14 cellular contexts compared by ENCODE assay signal in the genomic region with DNA sequence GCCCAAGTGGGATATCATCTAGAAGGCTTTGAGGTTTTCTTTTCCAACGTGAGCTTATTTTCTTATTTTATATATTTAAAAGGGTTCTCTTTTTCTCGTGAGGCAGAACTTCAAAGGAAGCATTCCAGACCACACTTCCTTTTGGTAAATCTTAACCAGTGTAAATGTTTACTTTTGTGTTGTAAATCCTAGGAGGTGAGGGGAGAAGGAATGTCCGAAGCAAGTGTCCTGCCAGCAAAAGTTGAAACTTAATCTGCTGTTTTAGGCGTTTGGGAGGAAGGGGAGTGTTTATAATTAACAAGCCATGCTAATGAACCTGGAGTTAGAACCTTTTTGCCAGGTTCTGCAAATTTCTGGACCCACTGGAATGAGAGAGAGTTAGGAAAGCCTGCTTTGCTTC. TPM values are rescaled to one million over a fixed set of nuclear protein-coding genes. Genes with fewer than 3 reads are reported as not detected.
DNase-seq lines count a peak whose midpoint lies in the region; ATAC-seq and TF ChIP-seq lines count a peak whose summit lies in the region.
"Had no signal": no experiment of that assay in that cellular context is flagged by ENCODE, and none has a peak within 500 bp of the region (broad histone marks: within the 10 kb centered on the region; RNA-seq: fewer than 3 reads in every experiment).

No MANE protein-coding gene starts in this region.

- H3K36me3 ChIP-seq in mesenchymal stem cell (ENCODE audit: control insufficient read depth in 1 of 2, insufficient read depth in 2 of 2, low read depth in 1 of 2, low read length in 2 of 2) (no peaks in the 10 kb centered on the region), upper lobe of left lung (no peaks in the 10 kb centered on the region)
- H3K36me3 ChIP-seq: tibial nerve had no signal

- ATAC-seq in upper lobe of left lung (ENCODE audit: low FRiP score in 2 of 2) (peak in 1 of 2 donors; percentile 21), GM19351 (IDR thresholded peaks at IDR 0.05; ENCODE audit: unreplicated experiment) (no peak), HG02623 (IDR thresholded peaks at IDR 0.05; ENCODE audit: unreplicated experiment) (no peak)
- ATAC-seq: activated naive CD4-positive, alpha-beta T cell treated with anti-CD3 and anti-CD28 coated beads, Interleukin-2, amount 50 U/mL, for 72 hours; activated T-cell treated with anti-CD3 and anti-CD28 coated beads, Interleukin-2, amount 50 U/mL, for 4 hours had no signal

- H4K91ac ChIP-seq in mesenchymal stem cell (ENCODE audit: low read length), result no peak overlapping the region

- H2BK120ac ChIP-seq in mesenchymal stem cell (ENCODE audit: low read depth, low read length), result no peak overlapping the region

- TF ChIP-seq POLR2A in upper lobe of left lung (IDR thresholded peaks at IDR 0.05), result no peak

- no peak overlapping the region for H2AFZ ChIP-seq in mesenchymal stem cell (ENCODE audit: low read depth, low read length)

- peak overlapping the region; percentile 4 for H3K4me2 ChIP-seq in mesenchymal stem cell (ENCODE audit: low read length, poor library complexity, severe bottlenecking)

- H3K14ac ChIP-seq in mesenchymal stem cell (ENCODE audit: low read length in 2 of 2), result no peak overlapping the region

- no peak overlapping the region for H2BK12ac ChIP-seq in mesenchymal stem cell (ENCODE audit: low read length in 2 of 2)

- H3K79me1 ChIP-seq in mesenchymal stem cell (replicated peaks; ENCODE audit: low read length, poor library complexity, severe bottlenecking), result peaks cover 2% of the 10 kb centered on the region

- no peak overlapping the region for H2BK15ac ChIP-seq in mesenchymal stem cell (ENCODE audit: low read depth, poor library complexity, severe bottlenecking)

- no peak overlapping the region for H3K23ac ChIP-seq in mesenchymal stem cell (ENCODE audit: low read length in 2 of 2)

- H3K9ac ChIP-seq in mesenchymal stem cell (ENCODE audit: low read length), result no peak overlapping the region

- H3K4me1 ChIP-seq in mesenchymal stem cell (ENCODE audit: control insufficient read depth, insufficient read depth, low read depth, low read length) (peaks cover 18% of the 10 kb centered on the region), upper lobe of left lung (peaks cover 11 to 25% (median 21%) of the 10 kb centered on the region in 4 donors)

- H3K18ac ChIP-seq in mesenchymal stem cell (ENCODE audit: low read depth in 1 of 2, low read length in 2 of 2), result no peak overlapping the region

- no peak overlapping the region for H4K8ac ChIP-seq in mesenchymal stem cell (ENCODE audit: low read length)

- no peak overlapping the region for H3K4ac ChIP-seq in mesenchymal stem cell (ENCODE audit: low read depth in 1 of 2, low read length in 2 of 2)

- H3K9me3 ChIP-seq in mesenchymal stem cell (ENCODE audit: control insufficient read depth, low read length) (no peaks in the 10 kb centered on the region), upper lobe of left lung (no peaks in the 10 kb centered on the region)
- H3K9me3 ChIP-seq: tibial nerve had no signal

- TF ChIP-seq CTCF in fibroblast of villous mesenchyme (IDR thresholded peaks at IDR 0.05; ENCODE audit: insufficient read depth, low read depth, low read length), result no peak
- no peak for TF ChIP-seq CTCF in upper lobe of left lung (IDR thresholded peaks at IDR 0.05)

- peaks cover 0 to 6% of the 10 kb centered on the region in 2 experiments for H3K27me3 ChIP-seq in mesenchymal stem cell (ENCODE audit: control insufficient read depth in 1 of 2, insufficient read depth in 1 of 2, low read length in 2 of 2)
- no peaks in the 10 kb centered on the region for H3K27me3 ChIP-seq in upper lobe of left lung
- H3K27me3 ChIP-seq: tibial nerve had no signal

- H3K27ac ChIP-seq in mesenchymal stem cell (ENCODE audit: low read length, poor library complexity, severe bottlenecking) (peak overlapping the region; percentile 53), upper lobe of left lung (peak overlapping the region; percentile 54 to 78 (median 70))
- H3K27ac ChIP-seq: skin epidermis, tibial nerve had no signal

- no peak overlapping the region for H3K4me3 ChIP-seq in fibroblast of villous mesenchyme (ENCODE audit: low read depth, low read length)
- H3K4me3 ChIP-seq in mesenchymal stem cell (ENCODE audit: insufficient read depth in 1 of 2, low read depth in 1 of 2, low read length in 2 of 2), result no peak overlapping the region
- H3K4me3 ChIP-seq in upper lobe of left lung, result no peak overlapping the region
- H3K4me3 ChIP-seq: skin epidermis, tibial nerve had no signal

- peak; percentile 55 for DNase-seq in LoVo (ENCODE audit: low spot score)
- DNase-seq in fibroblast of villous mesenchyme (ENCODE audit: low read depth), result peak; percentile 34
- no peak for DNase-seq in mesenchymal stem cell
- DNase-seq in upper lobe of left lung, result no peak
- DNase-seq in stimulated activated naive CD4-positive, alpha-beta T cell (lab: John Stamatoyannopoulos, UW), result no peak
- DNase-seq: activated CD4-positive, alpha-beta memory T cell treated with anti-CD3 and anti-CD28 coated beads for 36 hours; activated T-cell treated with anti-CD3 and anti-CD28 coated beads, Interleukin-2, amount 50 U/mL, for 4 hours; effector memory CD4-positive, alpha-beta T cell had no signal

- no peak for TF ChIP-seq EP300 in upper lobe of left lung (IDR thresholded peaks at IDR 0.05)

- 3% methylated on average over 2 of the region's 4 CpGs for WGBS in mesenchymal stem cell
- 4 to 8% methylated on average over 4 of the region's 4 CpGs for WGBS in upper lobe of left lung, 2 donors

- no peak overlapping the region for H2BK5ac ChIP-seq in mesenchymal stem cell (ENCODE audit: low read depth, low read length, poor library complexity, severe bottlenecking)

- no peak overlapping the region for H2AK5ac ChIP-seq in mesenchymal stem cell (ENCODE audit: low read length, severe bottlenecking)

RNA-seq across cellular contexts. Expression of a gene that starts 37.9 kb away (rescaled TPM):
- total RNA-seq in fibroblast of villous mesenchyme, result 0.32 and 2.2 TPM in 2 replicates
- polyA plus RNA-seq in mesenchymal stem cell (2013, experiment 1 of 2), result 0.87 TPM
- 0.82 TPM for polyA plus RNA-seq in mesenchymal stem cell (2013, experiment 2 of 2)
- total RNA-seq in upper lobe of left lung, result 10 to 100 TPM; 64.9 to 99.1 (median 86.4) TPM
- polyA plus RNA-seq: CD14-positive monocyte had no signal

Comparison
In these comparisons a context has a peak if more than half of its experiments do, and no peak if none do; other contexts are left out.
1. DNase-seq: peak in LoVo (single experiment) and fibroblast of villous mesenchyme (single experiment); none in mesenchymal stem cell (single experiment), upper lobe of left lung (0 of 2) and stimulated activated naive CD4-positive, alpha-beta T cell (0 of 6).
2. RNA of a gene that starts 37.9 kb away (total RNA-seq): 64.9 to 99.1 TPM in upper lobe of left lung; 0.32 to 2.2 TPM in fibroblast of villous mesenchyme; every median in the first group is over 10 times any median in the second.